8 cellular contexts compared by ENCODE assay signal in genomic region chr22:38069372-38070249, GRCh38. TPM values are rescaled to one million over a fixed set of nuclear protein-coding genes. Genes with fewer than 3 reads are reported as not detected.
A peak's percentile ranks its signal among the peaks of the same experiment; 100 is the strongest.
DNase-seq lines count a peak whose midpoint lies in the region; ATAC-seq and TF ChIP-seq lines count a peak whose summit lies in the region.

No MANE protein-coding gene starts in this region.

- TF ChIP-seq CTCF in GM12873 (IDR thresholded peaks at IDR 0.05; ENCODE audit: insufficient read depth, low read depth, low read length, missing control alignments) (peak; percentile 33), gastrocnemius medialis (IDR thresholded peaks at IDR 0.05 in 4 of 5, conservative IDR thresholded peaks at IDR 0.05 in 1 of 5) (peak in 4 of 5 experiments; percentile 72 to 82 (median 77))

- H3K4me1 Mint-ChIP-seq in T-helper 2 cell treated with Interferon-gamma antibody and Interleukin-4, amounts not matched to agents 5 μg/mL and 100 μg/mL, for 36 hours (ENCODE audit: low read depth): no peaks in the 10 kb centered on the region

- peak; percentile 88 for ATAC-seq in Right ventricle myocardium superior (ENCODE audit: poor library complexity)
- ATAC-seq in gastrocnemius medialis: peak; percentile 72 to 74
- ATAC-seq in HG02970 (IDR thresholded peaks at IDR 0.05; ENCODE audit: low FRiP score, unreplicated experiment): no peak

- peaks cover 0 to 40% of the 10 kb centered on the region in 2 donors for H3K36me3 ChIP-seq in gastrocnemius medialis

- no peaks in the 10 kb centered on the region for H3K9me3 Mint-ChIP-seq in T-helper 2 cell treated with Interferon-gamma antibody and Interleukin-4, amounts not matched to agents 5 μg/mL and 100 μg/mL, for 36 hours

- H3K27ac Mint-ChIP-seq in T-helper 2 cell treated with Interferon-gamma antibody and Interleukin-4, amounts not matched to agents 5 μg/mL and 100 μg/mL, for 36 hours: no peak overlapping the region

- no peaks in the 10 kb centered on the region for H3K27me3 ChIP-seq in gastrocnemius medialis

- peak overlapping the region; percentile 42 to 57 (median 48) for H3K4me3 ChIP-seq in gastrocnemius medialis

- no peaks in the 10 kb centered on the region for H3K9me3 ChIP-seq in gastrocnemius medialis

- intact Hi-C loops in Right ventricle myocardium superior (cut with DNase I): no loop called here
- intact Hi-C loops in gastrocnemius medialis (cut with DNase I; ENCODE audit: low total_unique reads): loop anchor here (1.0 to 10.0 kb wide), 5 partner anchors 35 to 635 kb away; partner anchors contain the start of genes GTPBP1 and JOSD1

- H3K27ac ChIP-seq in gastrocnemius medialis: peak overlapping the region; percentile 97 to 100 (median 98)

- in situ Hi-C loops in SK-MEL-5 (cut with HindIII; ENCODE audit: low pct_unique_long_range_greater_than_20kb, low sequenced_read_pairs): no loop called here
- in situ Hi-C loops in gastrocnemius medialis (cut with MboI; ENCODE audit: low sequenced_read_pairs in 4 of 4): loop anchor here in 1 of 4 donors (25.0 kb wide), 1 partner anchor 493 kb away; the partner anchor contains the start of gene DMC1

- DNase-seq in SK-MEL-5 (ENCODE audit: low read depth, low spot score) (peak; percentile 81), Right ventricle myocardium superior (peak; percentile 87), gastrocnemius medialis (peak; percentile 85 to 97), NCI-H2196 (lab: John Stamatoyannopoulos, UW; ENCODE audit: unreplicated experiment) (no peak), DMS114 treated with DMSO at 0.1 percent for 48 hours (lab: John Stamatoyannopoulos, UW; ENCODE audit: unreplicated experiment) (no peak)
- DNase-seq in T-helper 2 cell treated with Interferon-gamma antibody and Interleukin-4, amounts not matched to agents 5 μg/mL and 100 μg/mL, for 36 hours (ENCODE audit: low spot score): no peak

- no peaks in the 10 kb centered on the region for H3K27me3 Mint-ChIP-seq in T-helper 2 cell treated with Interferon-gamma antibody and Interleukin-4, amounts not matched to agents 5 μg/mL and 100 μg/mL, for 36 hours (ENCODE audit: low read depth)

- no peak overlapping the region for H3K4me3 Mint-ChIP-seq in T-helper 2 cell treated with Interferon-gamma antibody and Interleukin-4, amounts not matched to agents 5 μg/mL and 100 μg/mL, for 36 hours

- peak; percentile 58 to 65 for TF ChIP-seq POLR2A in gastrocnemius medialis (IDR thresholded peaks at IDR 0.05)

- H3K4me1 ChIP-seq in gastrocnemius medialis: peaks cover 51 to 69% of the 10 kb centered on the region in 2 donors

- H3K36me3 Mint-ChIP-seq in T-helper 2 cell treated with Interferon-gamma antibody and Interleukin-4, amounts not matched to agents 5 μg/mL and 100 μg/mL, for 36 hours (ENCODE audit: low read depth): no peaks in the 10 kb centered on the region

RNA-seq across cellular contexts. Expression of gene PICK1, which starts 12.4 kb away (rescaled TPM):
- 24.2 and 35.7 TPM in 2 replicates for total RNA-seq in SK-MEL-5 (2014; rRNA removed; shearing (Covaris generic))
- polyA plus RNA-seq in SK-MEL-5 (2015; cell fraction: cytosol; rRNA removed): 30.7 and 34.7 TPM in 2 replicates
- 116 and 137 TPM in 2 replicates for polyA plus RNA-seq in SK-MEL-5 (2015; cell fraction: nucleus; rRNA removed)
- total RNA-seq in Right ventricle myocardium superior: 20.4 TPM
- 10 to 100 TPM; 36.4 to 63.8 (median 50.1) TPM for total RNA-seq in gastrocnemius medialis

RNA-seq across cellular contexts. Expression of gene SLC16A8, which starts 14.4 kb away (rescaled TPM):
- total RNA-seq in SK-MEL-5 (2014; rRNA removed; shearing (Covaris generic)): not detected in 2 replicates
- polyA plus RNA-seq in SK-MEL-5 (2015; cell fraction: cytosol; rRNA removed): not detected in 2 replicates
- polyA plus RNA-seq in SK-MEL-5 (2015; cell fraction: nucleus; rRNA removed): not detected in 2 replicates
- not detected for total RNA-seq in Right ventricle myocardium superior
- under 1 TPM in 1 of 4 donors, not detected in 3; 0.42 TPM for total RNA-seq in gastrocnemius medialis

RNA-seq across cellular contexts. Expression of gene BAIAP2L2, which starts 40.9 kb away (rescaled TPM):
- total RNA-seq in SK-MEL-5 (2014; rRNA removed; shearing (Covaris generic)): 42.1 and 49.1 TPM in 2 replicates
- 66.3 and 93.6 TPM in 2 replicates for polyA plus RNA-seq in SK-MEL-5 (2015; cell fraction: cytosol; rRNA removed)
- polyA plus RNA-seq in SK-MEL-5 (2015; cell fraction: nucleus; rRNA removed): 5.9 and 11.8 TPM in 2 replicates
- total RNA-seq in Right ventricle myocardium superior: 0.24 TPM
- 1 to 10 TPM in 1 of 4 donors, under 1 TPM in 2, not detected in 1; 0.16 to 1.7 (median 0.72) TPM for total RNA-seq in gastrocnemius medialis

Comparison
In these comparisons a context has a peak if more than half of its experiments do, and no peak if none do; other contexts are left out.
1. DNase-seq: peak in SK-MEL-5 (single experiment), Right ventricle myocardium superior (single experiment) and gastrocnemius medialis (2 of 2); none in NCI-H2196 (single experiment), DMS114 treated with DMSO at 0.1 percent for 48 hours (single experiment) and T-helper 2 cell treated with Interferon-gamma antibody and Interleukin-4, amounts not matched to agents 5 μg/mL and 100 μg/mL, for 36 hours (single experiment).
2. RNA of gene BAIAP2L2, which starts 40.9 kb away (total RNA-seq): 42.1 to 49.1 TPM in SK-MEL-5; 0.16 to 1.7 TPM in gastrocnemius medialis and 0.24 TPM in Right ventricle myocardium superior (single experiment); every median in the first group is over 10 times any median in the second.